Comparison of ENCODE assay signal across 1 cellular context in the genomic region with DNA sequence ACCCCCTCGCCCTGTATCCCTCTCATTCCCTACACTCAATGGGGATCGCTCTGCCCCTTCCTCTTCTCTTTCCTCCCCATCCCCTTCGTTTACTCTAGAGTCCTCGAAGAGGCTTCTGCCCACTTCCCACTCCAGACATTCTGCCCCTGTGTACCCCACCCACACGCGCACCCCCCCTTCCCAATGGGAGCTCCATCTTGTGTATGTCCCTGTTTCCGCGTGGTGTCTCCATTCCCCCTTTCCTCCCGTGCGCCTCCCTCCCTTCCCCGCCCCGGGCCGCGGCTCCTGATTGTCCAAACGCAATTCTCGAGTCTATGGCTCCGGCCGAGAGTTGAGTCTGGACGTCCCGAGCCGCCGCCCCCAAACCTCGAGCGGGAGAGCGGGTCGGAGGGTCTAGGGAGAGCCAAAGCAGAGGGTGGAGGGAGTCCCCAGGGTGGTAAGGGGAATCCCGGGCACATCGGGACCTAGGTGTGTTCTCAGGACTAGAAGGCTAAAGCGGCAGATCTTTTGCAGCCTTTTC.
TF ChIP-seq lines count a peak whose summit lies in the region.

No MANE protein-coding gene starts in this region.

TF ChIP-seq in WTC11, 78 proteins besides CTCF, POLR2A, EP300 and RAD21:
- TF ChIP-seq SP1 (CRISPR knock-in tag; conservative IDR thresholded peaks at IDR 0.05) (no peak), AFF4 (CRISPR knock-in tag; IDR thresholded peaks at IDR 0.05; ENCODE audit: borderline replicate concordance) (no peak), CREM (CRISPR knock-in tag; IDR thresholded peaks at IDR 0.05) (no peak), MYBL2 (CRISPR knock-in tag; IDR thresholded peaks at IDR 0.05) (no peak), ZMAT4 (CRISPR knock-in tag; IDR thresholded peaks at IDR 0.05) (no peak), TEAD4 (CRISPR knock-in tag; IDR thresholded peaks at IDR 0.05) (no peak), RORB (CRISPR knock-in tag; IDR thresholded peaks at IDR 0.05) (no peak), ZNF396 (CRISPR knock-in tag; IDR thresholded peaks at IDR 0.05; ENCODE audit: borderline replicate concordance) (no peak), MLX (CRISPR knock-in tag; IDR thresholded peaks at IDR 0.05) (no peak), ZNF317 (CRISPR knock-in tag; IDR thresholded peaks at IDR 0.05; ENCODE audit: borderline replicate concordance, low read depth) (no peak), ZNF512 (CRISPR knock-in tag; IDR thresholded peaks at IDR 0.05; ENCODE audit: borderline replicate concordance) (no peak), NFATC4 (CRISPR knock-in tag; IDR thresholded peaks at IDR 0.05) (no peak)
- TF ChIP-seq, protein P1, sequence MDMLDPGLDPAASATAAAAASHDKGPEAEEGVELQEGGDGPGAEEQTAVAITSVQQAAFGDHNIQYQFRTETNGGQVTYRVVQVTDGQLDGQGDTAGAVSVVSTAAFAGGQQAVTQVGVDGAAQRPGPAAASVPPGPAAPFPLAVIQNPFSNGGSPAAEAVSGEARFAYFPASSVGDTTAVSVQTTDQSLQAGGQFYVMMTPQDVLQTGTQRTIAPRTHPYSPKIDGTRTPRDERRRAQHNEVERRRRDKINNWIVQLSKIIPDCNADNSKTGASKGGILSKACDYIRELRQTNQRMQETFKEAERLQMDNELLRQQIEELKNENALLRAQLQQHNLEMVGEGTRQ (CRISPR knock-in tag; IDR thresholded peaks at IDR 0.05), result no peak
- TF ChIP-seq, protein P2, sequence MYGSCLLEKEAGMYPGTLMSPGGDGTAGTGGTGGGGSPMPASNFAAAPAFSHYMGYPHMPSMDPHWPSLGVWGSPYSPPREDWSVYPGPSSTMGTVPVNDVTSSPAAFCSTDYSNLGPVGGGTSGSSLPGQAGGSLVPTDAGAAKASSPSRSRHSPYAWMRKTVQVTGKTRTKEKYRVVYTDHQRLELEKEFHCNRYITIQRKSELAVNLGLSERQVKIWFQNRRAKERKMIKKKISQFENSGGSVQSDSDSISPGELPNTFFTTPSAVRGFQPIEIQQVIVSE (CRISPR knock-in tag; IDR thresholded peaks at IDR 0.05; ENCODE audit: borderline replicate concordance), result no peak
TF ChIP-seq in WTC11: peak in this region for 0.
